8 cellular contexts compared by ENCODE assay signal in the genomic region with DNA sequence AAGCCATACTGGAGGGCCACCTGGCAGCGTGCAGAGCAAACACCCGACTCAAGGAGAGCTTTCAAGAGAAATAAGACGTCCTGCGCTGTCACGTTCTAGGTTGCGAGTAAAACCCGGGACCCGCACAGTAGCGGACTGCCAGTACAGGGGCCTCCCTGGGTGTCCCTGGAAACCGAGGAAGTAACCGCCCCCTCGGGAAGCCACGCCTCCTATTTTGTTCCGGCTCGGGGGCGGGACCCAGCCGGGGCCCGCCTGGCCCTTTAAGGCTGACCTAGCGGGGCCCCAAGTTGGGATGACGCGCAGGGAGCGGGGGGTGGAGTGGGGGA. TPM values are rescaled to one million over a fixed set of nuclear protein-coding genes. Genes with fewer than 3 reads are reported as not detected.
DNase-seq lines count a peak whose midpoint lies in the region; ATAC-seq and TF ChIP-seq lines count a peak whose summit lies in the region.

No MANE protein-coding gene starts in this region.

- peaks cover 63% of the 10 kb centered on the region for H3K4me1 Mint-ChIP-seq in activated CD4-positive, alpha-beta T cell treated with anti-CD3 and anti-CD28 coated beads for 36 hours

- H3K9me3 Mint-ChIP-seq in activated CD4-positive, alpha-beta T cell treated with anti-CD3 and anti-CD28 coated beads for 36 hours (ENCODE audit: low read depth), result no peaks in the 10 kb centered on the region

- DNase-seq in AG10803 (ENCODE audit: low read depth) (peak; percentile 81), NCI-H524 (lab: John Stamatoyannopoulos, UW) (peak; percentile 90 to 93), left lobe of liver (ENCODE audit: low spot score) (peak; percentile 94)
- peak; percentile 98 for DNase-seq in activated CD4-positive, alpha-beta T cell treated with anti-CD3 and anti-CD28 coated beads for 36 hours
- DNase-seq in stimulated activated CD4-positive, alpha-beta T cell treated with anti-CD3 and anti-CD28 coated beads, Interleukin-2, amount 100 ng/mL, for 24 hours, result peak; percentile 93 to 97

- H3K27ac ChIP-seq in cingulate gyrus (ENCODE audit: low read depth, low read length), result peak overlapping the region; percentile 74

- CTCF ChIA-PET in activated CD4-positive, alpha-beta T cell treated with anti-CD3 and anti-CD28 coated beads for 36 hours (lab: Charles Lee), result interaction anchor here (0.8 to 25.3 kb wide), 18 partner anchors 10 to 772 kb away, joined by 3 to 647 read pairs (median 8); partner anchors contain the start of genes C3orf18, DOCK3, HEMK1 and MANF

- no peak for TF ChIP-seq CTCF in AG10803 (conservative IDR thresholded peaks at IDR 0.05; ENCODE audit: low read length)

- peaks cover 74% of the 10 kb centered on the region for H3K36me3 Mint-ChIP-seq in activated CD4-positive, alpha-beta T cell treated with anti-CD3 and anti-CD28 coated beads for 36 hours (ENCODE audit: low read depth)

- H3K4me3 Mint-ChIP-seq in activated CD4-positive, alpha-beta T cell treated with anti-CD3 and anti-CD28 coated beads for 36 hours, result peak overlapping the region; percentile 96

- ATAC-seq in GM19023 (IDR thresholded peaks at IDR 0.05; ENCODE audit: unreplicated experiment), result peak; percentile 55
- peak; percentile 64 for ATAC-seq in HG03159 (IDR thresholded peaks at IDR 0.05; ENCODE audit: unreplicated experiment)
- peak; percentile 55 for ATAC-seq in activated CD4-positive, alpha-beta T cell treated with anti-CD3 and anti-CD28 coated beads for 36 hours
- peak; percentile 76 for ATAC-seq in left lobe of liver

- intact Hi-C loops in activated CD4-positive, alpha-beta T cell treated with anti-CD3 and anti-CD28 coated beads for 36 hours (cut with DNase I, micrococcal nuclease), result loop anchor here (1.0 to 10.0 kb wide), 17 partner anchors 16 to 1658 kb away; partner anchors contain the start of genes MANF (in 2 of the 2), DOCK3 (in 1 of the 2), HEMK1 (in 1 of the 2) and HYAL3 (in 1 of the 2)

- peak overlapping the region; percentile 79 for H3K4me3 ChIP-seq in AG10803 (ENCODE audit: low read length)

- POLR2A ChIA-PET in activated CD4-positive, alpha-beta T cell treated with anti-CD3 and anti-CD28 coated beads for 36 hours (lab: Charles Lee), result interaction anchor here (0.6 to 13.7 kb wide), 7 partner anchors 15 to 309 kb away, joined by 3 to 267 read pairs (median 9); partner anchors contain the start of genes C3orf18 and HEMK1

- H3K27ac Mint-ChIP-seq in activated CD4-positive, alpha-beta T cell treated with anti-CD3 and anti-CD28 coated beads for 36 hours, result peak overlapping the region; percentile 96

- no peaks in the 10 kb centered on the region for H3K27me3 Mint-ChIP-seq in activated CD4-positive, alpha-beta T cell treated with anti-CD3 and anti-CD28 coated beads for 36 hours

RNA-seq across cellular contexts. Expression of gene MAPKAPK3, which starts 0.2 kb away (rescaled TPM):
- total RNA-seq in activated CD4-positive, alpha-beta T cell treated with anti-CD3 and anti-CD28 coated beads for 36 hours, result 100 to 1,000 TPM; 178 to 218 TPM
- total RNA-seq in left lobe of liver, result 16.1 TPM

RNA-seq across cellular contexts. Expression of gene CISH, which starts 5.2 kb away (rescaled TPM):
- total RNA-seq in activated CD4-positive, alpha-beta T cell treated with anti-CD3 and anti-CD28 coated beads for 36 hours, result 100 to 1,000 TPM; 265 to 269 TPM
- total RNA-seq in left lobe of liver, result 8.5 TPM

RNA-seq across cellular contexts. Expression of gene HEMK1, which starts 47.4 kb away (rescaled TPM):
- total RNA-seq in activated CD4-positive, alpha-beta T cell treated with anti-CD3 and anti-CD28 coated beads for 36 hours, result 10 to 100 TPM; 61.6 to 77.7 TPM
- 16.8 TPM for total RNA-seq in left lobe of liver

RNA-seq across cellular contexts. Expression of gene C3orf18, which starts 49.2 kb away (rescaled TPM):
- total RNA-seq in activated CD4-positive, alpha-beta T cell treated with anti-CD3 and anti-CD28 coated beads for 36 hours, result 10 to 100 TPM; 31.7 to 31.9 TPM
- total RNA-seq in left lobe of liver, result 3.0 TPM

RNA-seq across cellular contexts. Expression of gene DOCK3, which starts 58.0 kb away (rescaled TPM):
- total RNA-seq in activated CD4-positive, alpha-beta T cell treated with anti-CD3 and anti-CD28 coated beads for 36 hours, result 1 to 10 TPM; 2.5 to 2.6 TPM
- not detected for total RNA-seq in left lobe of liver

Comparison
In these comparisons a context has a peak if more than half of its experiments do, and no peak if none do; other contexts are left out.
1. Peak in every context shown above with its lines: DNase-seq, ATAC-seq, H3K4me3 ChIP-seq and H3K27ac ChIP-seq.
2. RNA of gene MAPKAPK3, which starts 0.2 kb away (total RNA-seq): 178 to 218 TPM in activated CD4-positive, alpha-beta T cell treated with anti-CD3 and anti-CD28 coated beads for 36 hours; 16.1 TPM in left lobe of liver (single experiment); every median in the first group is over 10 times any median in the second.
3. RNA of gene CISH, which starts 5.2 kb away (total RNA-seq): 265 to 269 TPM in activated CD4-positive, alpha-beta T cell treated with anti-CD3 and anti-CD28 coated beads for 36 hours; 8.5 TPM in left lobe of liver (single experiment); every median in the first group is over 10 times any median in the second.